ENCODE assay signal across 9 cellular contexts in genomic region chr2:29962922-29963321, GRCh38. TPM values are rescaled to one million over a fixed set of nuclear protein-coding genes. Genes with fewer than 3 reads are reported as not detected.
"Had no signal": no experiment of that assay in that cellular context is flagged by ENCODE, and none has a peak within 500 bp of the region (broad histone marks: within the 10 kb centered on the region; RNA-seq: fewer than 3 reads in every experiment).

No MANE protein-coding gene starts in this region.

- H3K4me2 ChIP-seq: KMS-11 had no signal

- FAIRE-seq: H54, HTR-8/SVneo had no signal

- H3K27ac ChIP-seq: GM23248, KMS-11 had no signal

- H3K4me3 ChIP-seq: GM23248 had no signal

- DNase-seq: GM23248, GOT3, H9, HCEC 1CT, KBM-7 had no signal

- H3K9ac ChIP-seq: GM23248, KMS-11 had no signal

- H2AFZ ChIP-seq: GM23248 had no signal

RNA-seq across cellular contexts. Expression of gene ALK, which starts 41.5 kb away (rescaled TPM):
- total RNA-seq: H9, HT-29 had no signal
